ENCODE assay signal across 14 cellular contexts in genomic region chr12:9687228-9687627, GRCh38. TPM values are rescaled to one million over a fixed set of nuclear protein-coding genes. Genes with fewer than 3 reads are reported as not detected.
DNase-seq lines count a peak whose midpoint lies in the region; ATAC-seq and TF ChIP-seq lines count a peak whose summit lies in the region.
"Had no signal": no experiment of that assay in that cellular context is flagged by ENCODE, and none has a peak within 500 bp of the region (broad histone marks: within the 10 kb centered on the region; RNA-seq: fewer than 3 reads in every experiment).

No MANE protein-coding gene starts in this region.

- H3K4me1 Mint-ChIP-seq in activated B cell treated with CpG ODN at 0.5 μM for 24 hours: peaks cover 61% of the 10 kb centered on the region

- POLR2A ChIA-PET in activated B cell treated with CpG ODN at 0.5 μM for 24 hours (lab: Charles Lee): interaction anchor here (0.6 to 5.4 kb wide), 14 partner anchors 8 to 343 kb away, joined by 3 to 41 read pairs (median 9); partner anchors contain the start of gene CLEC2D

- H3K27ac Mint-ChIP-seq in activated B cell treated with CpG ODN at 0.5 μM for 24 hours: no peak overlapping the region

- no peak overlapping the region for H3K4me3 Mint-ChIP-seq in activated B cell treated with CpG ODN at 0.5 μM for 24 hours

- no peak overlapping the region for H3K4me3 ChIP-seq in fibroblast of mammary gland (ENCODE audit: control insufficient read depth, low read depth, low read length)
- H3K4me3 ChIP-seq: body of pancreas had no signal

- H3K9me3 Mint-ChIP-seq in activated B cell treated with CpG ODN at 0.5 μM for 24 hours: peaks cover 18% of the 10 kb centered on the region

- intact Hi-C loops in activated B cell treated with CpG ODN at 0.5 μM for 24 hours (cut with micrococcal nuclease): loop anchor here (1.0 to 2.0 kb wide), 2 partner anchors 8 to 14 kb away; no protein-coding TSS in a partner anchor

- peak; percentile 83 for DNase-seq in ACHN
- peak; percentile 39 for DNase-seq in H4 (ENCODE audit: low spot score)
- no peak for DNase-seq in activated B cell treated with CpG ODN at 0.5 μM for 24 hours
- DNase-seq in fibroblast of mammary gland (ENCODE audit: low read depth): peak; percentile 72
- DNase-seq in G401 (ENCODE audit: low spot score): no peak
- DNase-seq: activated CD4-positive, alpha-beta T cell treated with anti-CD3 and anti-CD28 coated beads for 48 hours; body of pancreas; NCI-H2107 had no signal

- peaks cover 93% of the 10 kb centered on the region for H3K36me3 Mint-ChIP-seq in activated B cell treated with CpG ODN at 0.5 μM for 24 hours (ENCODE audit: low read depth)

- CTCF ChIA-PET in activated B cell treated with CpG ODN at 0.5 μM for 24 hours (lab: Charles Lee): interaction anchor here (0.7 to 1.7 kb wide), 9 partner anchors 17 to 112 kb away, joined by 3 to 5 read pairs (median 4); no protein-coding TSS in a partner anchor

- H3K27me3 Mint-ChIP-seq in activated B cell treated with CpG ODN at 0.5 μM for 24 hours: no peaks in the 10 kb centered on the region

- in situ Hi-C loops in ACHN (cut with HindIII; ENCODE audit: low pct_ligation_motif_present, low pct_unique_long_range_greater_than_20kb, low sequenced_read_pairs) (no loop called here), G401 (cut with HindIII; ENCODE audit: low sequenced_read_pairs) (no loop called here)

- ATAC-seq in activated B cell treated with CpG ODN at 0.5 μM for 24 hours (ENCODE audit: low read depth) (peak; percentile 29), HG02678 (IDR thresholded peaks at IDR 0.05; ENCODE audit: unreplicated experiment) (no peak), HG03460 (IDR thresholded peaks at IDR 0.05; ENCODE audit: unreplicated experiment) (no peak), GM21447 (IDR thresholded peaks at IDR 0.05; ENCODE audit: unreplicated experiment) (no peak)
- ATAC-seq: body of pancreas, HepG2, left lobe of liver, Panc1 had no signal

- TF ChIP-seq CTCF in activated B cell treated with CpG ODN at 0.5 μM for 24 hours (IDR thresholded peaks at IDR 0.05): no peak
- no peak for TF ChIP-seq CTCF in fibroblast of mammary gland (conservative IDR thresholded peaks at IDR 0.05; ENCODE audit: control insufficient read depth, insufficient read depth, low read depth, low read length)

RNA-seq across cellular contexts. Expression of gene CLEC2D, which starts 17.7 kb away (rescaled TPM):
- 1.7 and 6.6 TPM in 2 replicates for total RNA-seq in H4 (2014; rRNA removed; shearing (Covaris generic))
- total RNA-seq in activated B cell treated with CpG ODN at 0.5 μM for 24 hours: 437 and 492 TPM in 2 replicates
- 0.20 and 4.3 TPM in 2 replicates for total RNA-seq in G401 (2014; rRNA removed; shearing (Covaris generic))

RNA-seq across cellular contexts. Expression of gene CLECL1, which starts 45.7 kb away (rescaled TPM):
- total RNA-seq in H4 (2014; rRNA removed; shearing (Covaris generic)): not detected in 2 replicates
- total RNA-seq in activated B cell treated with CpG ODN at 0.5 μM for 24 hours: 111 and 115 TPM in 2 replicates
- total RNA-seq in G401 (2014; rRNA removed; shearing (Covaris generic)): not detected in 2 replicates
- total RNA-seq: body of pancreas, HepG2 had no signal

Comparison
In these comparisons a context has a peak if more than half of its experiments do, and no peak if none do; other contexts are left out.
1. DNase-seq: peak in ACHN (single experiment), H4 (single experiment) and fibroblast of mammary gland (single experiment); none in activated B cell treated with CpG ODN at 0.5 μM for 24 hours (single experiment) and G401 (single experiment).
2. RNA of gene CLEC2D, which starts 17.7 kb away (total RNA-seq): 437 to 492 TPM in activated B cell treated with CpG ODN at 0.5 μM for 24 hours; 1.7 to 6.6 TPM in H4 and 0.20 to 4.3 TPM in G401; every median in the first group is over 10 times any median in the second.
3. RNA of gene CLECL1, which starts 45.7 kb away (total RNA-seq): 111 to 115 TPM in activated B cell treated with CpG ODN at 0.5 μM for 24 hours; not detected in H4 and not detected in G401; every median in the first group is over 100 times any median in the second.